In genomic region chr9:36749461-36749860, GRCh38 we compare ENCODE assay signal across 24 cellular contexts.
"Had no signal": no experiment of that assay in that cellular context is flagged by ENCODE, and none has a peak within 500 bp of the region (broad histone marks: within the 10 kb centered on the region; RNA-seq: fewer than 3 reads in every experiment).

No MANE protein-coding gene starts in this region.

- H3K36me3 Mint-ChIP-seq: activated naive CD8-positive, alpha-beta T cell treated with anti-CD3 and anti-CD28 coated beads, Interleukin-2, amount 10 ng/mL, durations not matched to agents 7 days and 5 days; naive thymus-derived CD8-positive, alpha-beta T cell; neural progenitor cell; stimulated activated effector memory CD8-positive, alpha-beta T cell treated with anti-CD3 and anti-CD28 coated beads, Interleukin-12 subunit alpha, Interleukin-12 subunit beta, amount 100 ng/mL, for 72 hours had no signal

- H3K4me2 ChIP-seq: neural progenitor cell had no signal

- H3K9me3 Mint-ChIP-seq: activated CD4-positive, alpha-beta memory T cell treated with anti-CD3 and anti-CD28 coated beads, Interleukin-2, amount 10 ng/mL, durations not matched to agents 7 days and 5 days; activated CD4-positive, alpha-beta T cell treated with anti-CD3 and anti-CD28 coated beads, Interleukin-2, amount 10 ng/mL, durations not matched to agents 24 days and 14 days; activated naive CD4-positive, alpha-beta T cell treated with anti-CD3 and anti-CD28 coated beads for 36 hours; activated naive CD8-positive, alpha-beta T cell treated with anti-CD3 and anti-CD28 coated beads, Interleukin-2, amount 10 ng/mL, durations not matched to agents 7 days and 5 days; activated T-cell treated with anti-CD3 and anti-CD28 coated beads, Interleukin-2, amount 50 U/mL, for 72 hours; effector memory CD8-positive, alpha-beta T cell; neural progenitor cell; stimulated activated effector memory CD8-positive, alpha-beta T cell treated with anti-CD3 and anti-CD28 coated beads, Interleukin-12 subunit alpha, Interleukin-12 subunit beta, amount 100 ng/mL, for 72 hours had no signal

- H3K27ac Mint-ChIP-seq: activated CD4-positive, alpha-beta memory T cell treated with anti-CD3 and anti-CD28 coated beads, Interleukin-2, amount 10 ng/mL, durations not matched to agents 7 days and 5 days; activated CD4-positive, alpha-beta T cell treated with anti-CD3 and anti-CD28 coated beads, Interleukin-2, amount 10 ng/mL, durations not matched to agents 24 days and 14 days; activated naive CD4-positive, alpha-beta T cell treated with anti-CD3 and anti-CD28 coated beads for 36 hours; activated naive CD8-positive, alpha-beta T cell treated with anti-CD3 and anti-CD28 coated beads, Interleukin-2, amount 10 ng/mL, durations not matched to agents 7 days and 5 days; activated T-cell treated with anti-CD3 and anti-CD28 coated beads, Interleukin-2, amount 50 U/mL, for 72 hours; effector memory CD8-positive, alpha-beta T cell; neural progenitor cell; stimulated activated effector memory CD8-positive, alpha-beta T cell treated with anti-CD3 and anti-CD28 coated beads, Interleukin-12 subunit alpha, Interleukin-12 subunit beta, amount 100 ng/mL, for 72 hours had no signal

- H2AFZ ChIP-seq: neural progenitor cell had no signal

- H3K9me3 ChIP-seq: colonic mucosa, lower lobe of right lung, stomach, suprapubic skin, transverse colon had no signal

- H3K27ac ChIP-seq: colonic mucosa, dorsolateral prefrontal cortex, lower lobe of right lung, neural progenitor cell, stomach, suprapubic skin, transverse colon had no signal

- H3K36me3 ChIP-seq: colonic mucosa, lower lobe of right lung, neural progenitor cell, stomach, suprapubic skin, transverse colon had no signal

- ATAC-seq: activated CD4-positive, CD25-positive, alpha-beta regulatory T cell treated with anti-CD3 and anti-CD28 coated beads, Interleukin-2, amount 50 U/mL, for 24 hours; activated T-cell treated with anti-CD3 and anti-CD28 coated beads, Interleukin-2, amount 50 U/mL, for 72 hours; effector memory CD8-positive, alpha-beta T cell; esophagus mucosa; left lobe of liver; lower lobe of right lung; naive thymus-derived CD8-positive, alpha-beta T cell; sciatic nerve; stimulated activated effector memory CD8-positive, alpha-beta T cell treated with anti-CD3 and anti-CD28 coated beads, Interleukin-12 subunit alpha, Interleukin-12 subunit beta, amount 100 ng/mL, for 72 hours had no signal

- H3K4me1 ChIP-seq: colonic mucosa, lower lobe of right lung, neural progenitor cell, stomach, suprapubic skin, transverse colon had no signal

- H3K4me1 Mint-ChIP-seq: activated CD4-positive, alpha-beta memory T cell treated with anti-CD3 and anti-CD28 coated beads, Interleukin-2, amount 10 ng/mL, durations not matched to agents 7 days and 5 days; activated CD4-positive, alpha-beta T cell treated with anti-CD3 and anti-CD28 coated beads, Interleukin-2, amount 10 ng/mL, durations not matched to agents 24 days and 14 days; activated naive CD8-positive, alpha-beta T cell treated with anti-CD3 and anti-CD28 coated beads, Interleukin-2, amount 10 ng/mL, durations not matched to agents 7 days and 5 days; naive thymus-derived CD8-positive, alpha-beta T cell; neural progenitor cell; stimulated activated effector memory CD8-positive, alpha-beta T cell treated with anti-CD3 and anti-CD28 coated beads, Interleukin-12 subunit alpha, Interleukin-12 subunit beta, amount 100 ng/mL, for 72 hours had no signal

- H3K9ac ChIP-seq: neural progenitor cell had no signal

- H3K4me3 Mint-ChIP-seq: activated CD4-positive, alpha-beta memory T cell treated with anti-CD3 and anti-CD28 coated beads, Interleukin-2, amount 10 ng/mL, durations not matched to agents 7 days and 5 days; activated CD4-positive, alpha-beta T cell treated with anti-CD3 and anti-CD28 coated beads, Interleukin-2, amount 10 ng/mL, durations not matched to agents 24 days and 14 days; activated naive CD4-positive, alpha-beta T cell treated with anti-CD3 and anti-CD28 coated beads for 36 hours; activated naive CD8-positive, alpha-beta T cell treated with anti-CD3 and anti-CD28 coated beads, Interleukin-2, amount 10 ng/mL, durations not matched to agents 7 days and 5 days; activated T-cell treated with anti-CD3 and anti-CD28 coated beads, Interleukin-2, amount 50 U/mL, for 72 hours; effector memory CD8-positive, alpha-beta T cell; naive thymus-derived CD8-positive, alpha-beta T cell; neural progenitor cell; stimulated activated effector memory CD8-positive, alpha-beta T cell treated with anti-CD3 and anti-CD28 coated beads, Interleukin-12 subunit alpha, Interleukin-12 subunit beta, amount 100 ng/mL, for 72 hours had no signal

- H3K4me3 ChIP-seq: colonic mucosa, dorsolateral prefrontal cortex, lower lobe of right lung, neural progenitor cell, stomach, suprapubic skin, transverse colon had no signal

- H3K27me3 ChIP-seq: colonic mucosa had no signal

- DNase-seq: activated CD4-positive, alpha-beta memory T cell treated with anti-CD3 and anti-CD28 coated beads, Interleukin-2, amount 10 ng/mL, durations not matched to agents 7 days and 5 days; activated CD4-positive, alpha-beta T cell treated with anti-CD3 and anti-CD28 coated beads, Interleukin-2, amount 10 ng/mL, durations not matched to agents 24 days and 14 days; activated effector memory CD4-positive, alpha-beta T cell treated with Interleukin-2 at 50 U/mL for 16 hours; activated naive CD4-positive, alpha-beta T cell treated with anti-CD3 and anti-CD28 coated beads for 36 hours; activated naive CD8-positive, alpha-beta T cell treated with anti-CD3 and anti-CD28 coated beads, Interleukin-2, amount 10 ng/mL, durations not matched to agents 7 days and 5 days; activated T-cell treated with anti-CD3 and anti-CD28 coated beads, Interleukin-2, amount 50 U/mL, for 72 hours; amygdala; colonic mucosa; dorsolateral prefrontal cortex; effector memory CD8-positive, alpha-beta T cell; foreskin melanocyte; lower lobe of right lung; naive thymus-derived CD8-positive, alpha-beta T cell; small intestine; stimulated activated CD4-positive, alpha-beta T cell treated with anti-CD3 and anti-CD28 coated beads, Interleukin-2, amount 100 ng/mL, for 24 hours; stomach; transverse colon had no signal
